28 cellular contexts compared by ENCODE assay signal in genomic region chr4:14898989-14899388, GRCh38.
"Had no signal": no experiment of that assay in that cellular context is flagged by ENCODE, and none has a peak within 500 bp of the region (broad histone marks: within the 10 kb centered on the region; RNA-seq: fewer than 3 reads in every experiment).

No MANE protein-coding gene starts in this region.

- H3K4me1 Mint-ChIP-seq: stimulated activated effector memory CD8-positive, alpha-beta T cell treated with anti-CD3 and anti-CD28 coated beads, Interleukin-12 subunit alpha, Interleukin-12 subunit beta, amount 100 ng/mL, for 72 hours; stimulated activated memory B cell treated with anti-CD40 and anti-IgM and Interleukin-4, amounts not matched to agents 10 μg/mL and 1 μg/mL and 100 μg/mL, for 72 hours; stimulated activated naive B cell treated with anti-CD40 and anti-IgM and Interleukin-4, amounts not matched to agents 10 μg/mL and 1 μg/mL and 100 μg/mL, for 72 hours had no signal

- H3K9me3 ChIP-seq: stomach, suprapubic skin, testis, thoracic aorta, thyroid gland, tibial artery, tibial nerve, transverse colon, upper lobe of left lung, upper lobe of right lung, uterus, vagina had no signal

- H3K27ac ChIP-seq: stomach, suprapubic skin, testis, thoracic aorta, thyroid gland, tibial artery, tibial nerve, transverse colon, upper lobe of left lung, upper lobe of right lung, uterus, vagina had no signal

- H3K36me3 ChIP-seq: stomach, suprapubic skin, thoracic aorta, thyroid gland, tibial artery, tibial nerve, transverse colon, upper lobe of left lung, upper lobe of right lung, uterus, vagina had no signal

- H3K36me3 Mint-ChIP-seq: stimulated activated effector memory CD8-positive, alpha-beta T cell treated with anti-CD3 and anti-CD28 coated beads, Interleukin-12 subunit alpha, Interleukin-12 subunit beta, amount 100 ng/mL, for 72 hours; stimulated activated memory B cell treated with anti-CD40 and anti-IgM and Interleukin-4, amounts not matched to agents 10 μg/mL and 1 μg/mL and 100 μg/mL, for 72 hours; stimulated activated naive B cell treated with anti-CD40 and anti-IgM and Interleukin-4, amounts not matched to agents 10 μg/mL and 1 μg/mL and 100 μg/mL, for 72 hours; type B pancreatic cell had no signal

- H3K9me3 Mint-ChIP-seq: stimulated activated effector memory CD8-positive, alpha-beta T cell treated with anti-CD3 and anti-CD28 coated beads, Interleukin-12 subunit alpha, Interleukin-12 subunit beta, amount 100 ng/mL, for 72 hours; stimulated activated memory B cell treated with anti-CD40 and anti-IgM and Interleukin-4, amounts not matched to agents 10 μg/mL and 1 μg/mL and 100 μg/mL, for 72 hours had no signal

- H3K27me3 Mint-ChIP-seq: stimulated activated memory B cell treated with anti-CD40 and anti-IgM and Interleukin-4, amounts not matched to agents 10 μg/mL and 1 μg/mL and 100 μg/mL, for 72 hours had no signal

- DNase-seq: stimulated activated CD4-positive, alpha-beta T cell treated with anti-CD3 and anti-CD28 coated beads, Interleukin-2, amount 100 ng/mL, for 24 hours; stimulated activated CD4-positive, alpha-beta T cell treated with anti-CD3 and anti-CD28 coated beads, Interleukin-2, amount 100 ng/mL, for 48 hours; stimulated activated CD4-positive, alpha-beta T cell treated with anti-CD3 and anti-CD28 coated beads, Interleukin-4, amount 100 ng/mL, for 1 hour; stimulated activated CD4-positive, alpha-beta T cell treated with anti-CD3 and anti-CD28 coated beads, Interleukin-4, amount 100 ng/mL, for 24 hours; stimulated activated CD4-positive, alpha-beta T cell treated with anti-CD3 and anti-CD28 coated beads, Interleukin-4, amount 100 ng/mL, for 4 hours; stimulated activated CD8-positive, alpha-beta memory T cell treated with anti-CD3 and anti-CD28 coated beads, Interleukin-4, amount 100 ng/mL, for 48 hours; stimulated activated naive B cell treated with anti-CD40 and anti-IgM and Interleukin-4, amounts not matched to agents 10 μg/mL and 1 μg/mL and 100 μg/mL, for 72 hours; stimulated activated naive CD4-positive, alpha-beta T cell; stimulated activated naive CD4-positive, alpha-beta T cell treated with Interleukin-2 at 50 U/mL for 16 hours; stimulated activated naive CD8-positive, alpha-beta T cell treated with anti-CD3 and anti-CD28 coated beads, Interleukin-15, Interleukin-2, amounts not matched to agents 100 U/mL and 50 U/mL, for 24 hours; stomach; substantia nigra; testis; thyroid gland; tibial artery; transverse colon; trophoblast cell; upper lobe of left lung; upper lobe of right lung; uterus had no signal

- ATAC-seq: stimulated activated effector memory CD8-positive, alpha-beta T cell treated with anti-CD3 and anti-CD28 coated beads, Interleukin-12 subunit alpha, Interleukin-12 subunit beta, amount 100 ng/mL, for 72 hours; stimulated activated memory B cell treated with anti-CD40 and anti-IgM and Interleukin-4, amounts not matched to agents 10 μg/mL and 1 μg/mL and 100 μg/mL, for 72 hours; stimulated activated naive B cell treated with anti-CD40 and anti-IgM and Interleukin-4, amounts not matched to agents 10 μg/mL and 1 μg/mL and 100 μg/mL, for 72 hours; stimulated activated naive CD8-positive, alpha-beta T cell treated with anti-CD3 and anti-CD28 coated beads, Interleukin-15, Interleukin-2, amounts not matched to agents 100 U/mL and 50 U/mL, for 24 hours; upper lobe of right lung had no signal

- H3K4me1 ChIP-seq: testis, thyroid gland, tibial artery, tibial nerve, transverse colon, upper lobe of right lung, uterus, vagina had no signal

- H3K4me3 Mint-ChIP-seq: stimulated activated effector memory CD8-positive, alpha-beta T cell treated with anti-CD3 and anti-CD28 coated beads, Interleukin-12 subunit alpha, Interleukin-12 subunit beta, amount 100 ng/mL, for 72 hours; stimulated activated memory B cell treated with anti-CD40 and anti-IgM and Interleukin-4, amounts not matched to agents 10 μg/mL and 1 μg/mL and 100 μg/mL, for 72 hours; stimulated activated naive B cell treated with anti-CD40 and anti-IgM and Interleukin-4, amounts not matched to agents 10 μg/mL and 1 μg/mL and 100 μg/mL, for 72 hours; type B pancreatic cell had no signal

- H3K27me3 ChIP-seq: stomach, suprapubic skin, testis, thyroid gland, tibial artery, tibial nerve, transverse colon, upper lobe of left lung, upper lobe of right lung, uterus, vagina had no signal

- H3K27ac Mint-ChIP-seq: stimulated activated effector memory CD8-positive, alpha-beta T cell treated with anti-CD3 and anti-CD28 coated beads, Interleukin-12 subunit alpha, Interleukin-12 subunit beta, amount 100 ng/mL, for 72 hours; stimulated activated memory B cell treated with anti-CD40 and anti-IgM and Interleukin-4, amounts not matched to agents 10 μg/mL and 1 μg/mL and 100 μg/mL, for 72 hours; stimulated activated naive B cell treated with anti-CD40 and anti-IgM and Interleukin-4, amounts not matched to agents 10 μg/mL and 1 μg/mL and 100 μg/mL, for 72 hours; type B pancreatic cell had no signal

- H3K4me3 ChIP-seq: stomach, suprapubic skin, testis, thoracic aorta, thyroid gland, tibial artery, tibial nerve, transverse colon, upper lobe of left lung, upper lobe of right lung, uterus, vagina had no signal

- FAIRE-seq: urothelium cell line had no signal
